In the genomic region with DNA sequence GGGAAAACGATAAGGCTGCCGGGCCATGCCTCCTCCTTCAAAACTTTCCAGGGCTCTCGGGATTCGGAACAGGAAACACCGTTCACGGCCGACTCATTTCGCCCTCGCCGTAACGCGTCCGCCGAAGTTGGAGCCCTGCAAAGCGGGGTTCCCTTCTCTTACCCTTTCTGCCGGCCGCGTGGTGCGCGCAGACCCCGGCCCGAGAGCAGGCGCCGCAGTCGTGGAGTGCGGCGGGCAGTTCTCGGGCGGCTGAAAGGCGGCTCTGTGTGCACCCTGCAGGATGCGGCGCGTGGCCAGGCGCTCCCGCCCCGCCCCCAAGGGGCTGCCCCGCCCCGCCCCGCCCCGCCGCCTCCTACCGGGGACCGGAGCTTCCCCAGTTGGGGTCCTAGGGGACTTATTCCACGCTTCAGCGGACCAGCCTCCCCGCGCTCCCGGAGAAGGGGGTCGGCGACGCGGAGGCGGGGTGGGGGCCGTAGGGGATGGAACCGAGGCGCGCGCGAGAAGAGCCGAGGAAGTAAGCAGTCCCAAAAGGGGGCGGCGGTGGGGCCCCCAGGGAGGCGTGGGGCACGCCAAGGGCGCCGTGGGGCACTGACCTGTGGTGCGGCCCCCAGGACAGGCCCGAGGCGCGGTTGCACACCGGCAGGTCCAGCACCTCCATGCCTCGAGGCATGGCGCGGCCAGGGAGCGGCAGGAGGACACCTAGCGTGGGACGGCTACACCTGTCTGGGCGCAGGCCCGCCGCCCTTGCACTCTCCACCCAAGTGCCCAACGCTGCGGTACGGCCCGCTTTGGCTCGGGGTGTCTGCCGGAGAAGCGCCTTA, we compare ENCODE assay signal across 8 cellular contexts. TPM values are rescaled to one million over a fixed set of nuclear protein-coding genes. Genes with fewer than 3 reads are reported as not detected.
DNase-seq lines count a peak whose midpoint lies in the region; ATAC-seq and TF ChIP-seq lines count a peak whose summit lies in the region.

A gene (minus strand): TSS at position 268 of the 821 bp plus-strand sequence. CDS start 241 bp downstream, at position 27.

- peak within 1 kb of the TSS; percentile 59 for H3K4me3 ChIP-seq in HEK293 (ENCODE audit: low read depth, low read length)
- H3K4me3 ChIP-seq in NB4 (ENCODE audit: low read depth, low read length): no peak within 1 kb of the TSS
- H3K4me3 ChIP-seq in effector memory CD4-positive, alpha-beta T cell (ENCODE audit: insufficient read depth, low read depth, low read length, poor library complexity, severe bottlenecking): peak within 1 kb of the TSS; percentile 68
- no peak within 1 kb of the TSS for H3K4me3 ChIP-seq in mucosa of descending colon
- H3K4me3 ChIP-seq in thyroid gland (replicated peaks in 1 of 3): peak within 1 kb of the TSS; percentile 18 to 58 (median 40)

- DNase-seq in NCI-H2227 (lab: John Stamatoyannopoulos, UW; ENCODE audit: unreplicated experiment) (peak; percentile 25), NCI-H2227 treated with DMSO at 0.1 percent for 48 hours (lab: John Stamatoyannopoulos, UW) (no peak), NB4 (ENCODE audit: low read depth) (peak; percentile 21), mucosa of descending colon (peak; percentile 68 to 77 (median 71)), thyroid gland (peak; percentile 32 to 33)
- peak; percentile 51 for DNase-seq in activated CD4-positive, CD25-positive, alpha-beta regulatory T cell treated with anti-CD3 and anti-CD28 coated beads, Interleukin-2, amount 50 U/mL, for 72 hours
- peak; percentile 32 to 46 (median 36) for DNase-seq in effector memory CD4-positive, alpha-beta T cell

- WGBS in thyroid gland, 2 donors: 0 to 2% methylated on average over 13 to 45 of the region's 87 CpGs

- H3K27ac ChIP-seq in HEK293 (ENCODE audit: extremely low read depth, low read depth, low read length) (peak within 1 kb of the TSS; percentile 49; the same call in 1 of the 2 replicates), thyroid gland (no peak within 1 kb of the TSS)
- peak within 1 kb of the TSS; percentile 35 for H3K27ac ChIP-seq in effector memory CD4-positive, alpha-beta T cell (ENCODE audit: insufficient read depth, low read length, poor library complexity, severe bottlenecking)

- CTCF ChIA-PET in HEK293 (lab: Yijun Ruan, JAX): interaction anchor here (1.8 kb wide), 1 partner anchor 52 kb away, joined by 4 read pairs; no protein-coding TSS in a partner anchor

- H3K36me3 ChIP-seq in HEK293 (ENCODE audit: control insufficient read depth in 2 of 2, insufficient read depth in 1 of 2, low read length in 2 of 2) (no peaks in the 10 kb centered on the region), mucosa of descending colon (ENCODE audit: low read depth) (no peaks in the 10 kb centered on the region), thyroid gland (no peaks in the 10 kb centered on the region)
- H3K36me3 ChIP-seq in effector memory CD4-positive, alpha-beta T cell (ENCODE audit: control insufficient read depth, insufficient read depth, low read length): no peaks in the 10 kb centered on the region

- intact Hi-C loops in mucosa of descending colon (cut with DNase I, micrococcal nuclease): loop anchor here in 1 of 2 donors (5.0 kb wide), 1 partner anchor 265 kb away; no protein-coding TSS in a partner anchor
- intact Hi-C loops in thyroid gland (cut with DNase I): no loop called here

- H3K4me1 ChIP-seq in HEK293 (ENCODE audit: control insufficient read depth, insufficient read depth, low read length) (no peaks in the 10 kb centered on the region), mucosa of descending colon (ENCODE audit: low read depth) (peaks cover 17% of the 10 kb centered on the region), thyroid gland (peaks cover 7 to 19% of the 10 kb centered on the region in 2 donors)
- H3K4me1 ChIP-seq in effector memory CD4-positive, alpha-beta T cell (ENCODE audit: control insufficient read depth, insufficient read depth, low read length, poor library complexity, severe bottlenecking): peaks cover 8% of the 10 kb centered on the region

- TF ChIP-seq POLR2A in NB4 (IDR thresholded peaks at IDR 0.05; ENCODE audit: extremely low read depth, insufficient read length) (no peak), thyroid gland (IDR thresholded peaks at IDR 0.05) (no peak)

- peaks cover 12% of the 10 kb centered on the region for H3K27me3 ChIP-seq in effector memory CD4-positive, alpha-beta T cell (replicated peaks; ENCODE audit: control insufficient read depth, insufficient read depth, low read length, poor library complexity, severe bottlenecking)
- H3K27me3 ChIP-seq in thyroid gland: no peaks in the 10 kb centered on the region

- TF ChIP-seq CTCF in HEK293 (tag by site-specific recombination; IDR thresholded peaks at IDR 0.05) (no peak; the same call in 1 of the 2 replicates), NB4 (IDR thresholded peaks at IDR 0.05; ENCODE audit: low read depth, low read length) (no peak), mucosa of descending colon (IDR thresholded peaks at IDR 0.05) (no peak), thyroid gland (IDR thresholded peaks at IDR 0.05) (no peak)

- POLR2A ChIA-PET in HEK293 (lab: Yijun Ruan, JAX): interaction anchor here (1.5 kb wide), 1 partner anchor 279 kb away, joined by 5 read pairs; a partner anchor contains a TSS

- H3K9me3 ChIP-seq in HEK293 (ENCODE audit: control insufficient read depth, insufficient read depth, low read depth, low read length) (no peaks in the 10 kb centered on the region), mucosa of descending colon (no peaks in the 10 kb centered on the region), thyroid gland (no peaks in the 10 kb centered on the region)
- no peaks in the 10 kb centered on the region for H3K9me3 ChIP-seq in effector memory CD4-positive, alpha-beta T cell (ENCODE audit: control insufficient read depth, low read length)

- peak; percentile 94 for ATAC-seq in mucosa of descending colon

TF ChIP-seq in HEK293, 187 proteins besides CTCF, POLR2A, EP300 and RAD21 (continues in another document):
- TF ChIP-seq, protein P1, sequence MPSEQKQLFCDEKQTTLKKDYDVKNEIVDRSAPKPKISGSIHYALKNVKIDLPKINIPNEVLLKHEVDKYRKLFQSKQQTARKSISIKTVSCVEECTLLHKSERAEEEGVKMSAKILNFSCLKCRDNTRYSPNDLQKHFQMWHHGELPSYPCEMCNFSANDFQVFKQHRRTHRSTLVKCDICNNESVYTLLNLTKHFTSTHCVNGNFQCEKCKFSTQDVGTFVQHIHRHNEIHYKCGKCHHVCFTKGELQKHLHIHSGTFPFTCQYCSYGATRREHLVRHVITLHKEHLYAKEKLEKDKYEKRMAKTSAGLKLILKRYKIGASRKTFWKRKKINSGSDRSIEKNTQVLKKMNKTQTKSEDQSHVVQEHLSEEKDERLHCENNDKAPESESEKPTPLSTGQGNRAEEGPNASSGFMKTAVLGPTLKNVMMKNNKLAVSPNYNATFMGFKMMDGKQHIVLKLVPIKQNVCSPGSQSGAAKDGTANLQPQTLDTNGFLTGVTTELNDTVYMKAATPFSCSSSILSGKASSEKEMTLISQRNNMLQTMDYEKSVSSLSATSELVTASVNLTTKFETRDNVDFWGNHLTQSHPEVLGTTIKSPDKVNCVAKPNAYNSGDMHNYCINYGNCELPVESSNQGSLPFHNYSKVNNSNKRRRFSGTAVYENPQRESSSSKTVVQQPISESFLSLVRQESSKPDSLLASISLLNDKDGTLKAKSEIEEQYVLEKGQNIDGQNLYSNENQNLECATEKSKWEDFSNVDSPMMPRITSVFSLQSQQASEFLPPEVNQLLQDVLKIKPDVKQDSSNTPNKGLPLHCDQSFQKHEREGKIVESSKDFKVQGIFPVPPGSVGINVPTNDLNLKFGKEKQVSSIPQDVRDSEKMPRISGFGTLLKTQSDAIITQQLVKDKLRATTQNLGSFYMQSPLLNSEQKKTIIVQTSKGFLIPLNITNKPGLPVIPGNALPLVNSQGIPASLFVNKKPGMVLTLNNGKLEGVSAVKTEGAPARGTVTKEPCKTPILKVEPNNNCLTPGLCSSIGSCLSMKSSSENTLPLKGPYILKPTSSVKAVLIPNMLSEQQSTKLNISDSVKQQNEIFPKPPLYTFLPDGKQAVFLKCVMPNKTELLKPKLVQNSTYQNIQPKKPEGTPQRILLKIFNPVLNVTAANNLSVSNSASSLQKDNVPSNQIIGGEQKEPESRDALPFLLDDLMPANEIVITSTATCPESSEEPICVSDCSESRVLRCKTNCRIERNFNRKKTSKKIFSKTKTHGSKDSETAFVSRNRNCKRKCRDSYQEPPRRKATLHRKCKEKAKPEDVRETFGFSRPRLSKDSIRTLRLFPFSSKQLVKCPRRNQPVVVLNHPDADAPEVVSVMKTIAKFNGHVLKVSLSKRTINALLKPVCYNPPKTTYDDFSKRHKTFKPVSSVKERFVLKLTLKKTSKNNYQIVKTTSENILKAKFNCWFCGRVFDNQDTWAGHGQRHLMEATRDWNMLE (tag by site-specific recombination; conservative IDR thresholded peaks at IDR 0.05; ENCODE audit: low read depth): no peak
- TF ChIP-seq ZNF791 (tag by site-specific recombination; IDR thresholded peaks at IDR 0.05) (no peak), ZNF510 (tag by site-specific recombination; IDR thresholded peaks at IDR 0.05; ENCODE audit: insufficient replicate concordance) (no peak), ZNF660 (tag by site-specific recombination; IDR thresholded peaks at IDR 0.05) (peak; percentile 30; the same call in 1 of the 2 replicates), ZNF302 (tag by site-specific recombination; IDR thresholded peaks at IDR 0.05; ENCODE audit: low read depth) (no peak)
- TF ChIP-seq, protein P2, sequence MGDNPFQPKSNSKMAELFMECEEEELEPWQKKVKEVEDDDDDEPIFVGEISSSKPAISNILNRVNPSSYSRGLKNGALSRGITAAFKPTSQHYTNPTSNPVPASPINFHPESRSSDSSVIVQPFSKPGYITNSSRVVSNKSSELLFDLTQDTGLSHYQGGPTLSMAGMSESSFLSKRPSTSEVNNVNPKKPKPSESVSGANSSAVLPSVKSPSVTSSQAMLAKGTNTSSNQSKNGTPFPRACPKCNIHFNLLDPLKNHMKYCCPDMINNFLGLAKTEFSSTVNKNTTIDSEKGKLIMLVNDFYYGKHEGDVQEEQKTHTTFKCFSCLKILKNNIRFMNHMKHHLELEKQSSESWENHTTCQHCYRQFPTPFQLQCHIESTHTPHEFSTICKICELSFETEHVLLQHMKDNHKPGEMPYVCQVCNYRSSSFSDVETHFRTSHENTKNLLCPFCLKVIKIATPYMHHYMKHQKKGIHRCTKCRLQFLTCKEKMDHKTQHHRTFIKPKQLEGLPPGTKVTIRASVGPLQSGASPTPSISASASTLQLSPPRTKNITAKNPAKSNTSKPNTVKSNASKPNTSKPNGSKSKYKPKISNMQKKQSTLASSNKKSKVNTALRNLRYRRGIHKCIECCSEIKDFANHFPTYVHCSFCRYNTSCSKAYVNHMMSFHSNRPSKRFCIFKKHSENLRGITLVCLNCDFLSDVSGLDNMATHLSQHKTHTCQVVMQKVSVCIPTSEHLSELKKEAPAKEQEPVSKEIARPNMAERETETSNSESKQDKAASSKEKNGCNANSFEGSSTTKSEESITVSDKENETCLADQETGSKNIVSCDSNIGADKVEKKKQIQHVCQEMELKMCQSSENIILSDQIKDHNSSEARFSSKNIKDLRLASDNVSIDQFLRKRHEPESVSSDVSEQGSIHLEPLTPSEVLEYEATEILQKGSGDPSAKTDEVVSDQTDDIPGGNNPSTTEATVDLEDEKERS (tag by site-specific recombination; IDR thresholded peaks at IDR 0.05): no peak

RNA-seq across cellular contexts. Expression of the gene that starts here (rescaled TPM):
- total RNA-seq in mucosa of descending colon (100 to 1,000 TPM in 1 of 3 donors, 10 to 100 TPM in 2; 10.8 to 101 (median 66.2) TPM), thyroid gland (1 to 10 TPM in 3 of 4 donors, under 1 TPM in 1; 0.29 to 2.5 (median 1.4) TPM)

Comparison
In these comparisons a context has a peak if more than half of its experiments do, and no peak if none do; other contexts are left out.
1. H3K27ac ChIP-seq: peak in HEK293 (single experiment) and effector memory CD4-positive, alpha-beta T cell (single experiment); none in thyroid gland (0 of 3).
2. H3K4me3 ChIP-seq: peak in HEK293 (single experiment), effector memory CD4-positive, alpha-beta T cell (single experiment) and thyroid gland (3 of 3); none in NB4 (single experiment) and mucosa of descending colon (single experiment).